ENCODE assay signal across 1 cellular context in genomic region chr1:11904978-11905377, GRCh38.
TF ChIP-seq lines count a peak whose summit lies in the region.

No MANE protein-coding gene starts in this region.

TF ChIP-seq in K562, 482 proteins besides CTCF, POLR2A, EP300 and RAD21:
- TF ChIP-seq SP1 (CRISPR knock-in tag; IDR thresholded peaks at IDR 0.05) (no peak), RBM25 (IDR thresholded peaks at IDR 0.05; ENCODE audit: low read depth, low read length, severe bottlenecking) (peak; percentile 38), ZNF146 (CRISPR knock-in tag; IDR thresholded peaks at IDR 0.05; ENCODE audit: unreplicated experiment) (peak; percentile 75)
